ENCODE assay signal across 8 cellular contexts in the genomic region with DNA sequence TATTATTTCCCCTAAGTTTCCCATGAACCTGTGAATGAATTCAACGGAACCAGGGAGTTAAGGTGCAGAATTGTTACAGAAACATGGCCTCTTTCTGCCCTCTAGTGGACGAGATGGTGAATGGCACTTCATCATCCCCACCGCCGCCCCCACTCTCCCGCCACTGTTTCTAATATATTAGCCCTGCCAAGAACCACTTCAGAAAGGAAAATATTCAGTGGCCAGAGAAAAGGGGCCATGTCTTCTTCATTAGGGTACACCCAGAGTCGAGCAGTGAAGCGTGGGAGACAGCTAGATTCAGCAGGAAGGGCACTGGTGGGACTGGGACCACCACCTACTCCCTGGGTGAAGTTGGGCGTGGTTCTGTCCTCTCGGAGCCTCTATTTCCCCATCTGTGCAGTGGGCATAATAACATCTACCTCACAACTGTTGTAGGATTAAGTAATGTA. TPM values are rescaled to one million over a fixed set of nuclear protein-coding genes. Genes with fewer than 3 reads are reported as not detected.
DNase-seq lines count a peak whose midpoint lies in the region; ATAC-seq and TF ChIP-seq lines count a peak whose summit lies in the region.

No MANE protein-coding gene starts in this region.

- H3K9me2 ChIP-seq in neural cell (ENCODE audit: insufficient read depth, low read length), result no peaks in the 10 kb centered on the region

- H3K36me3 ChIP-seq in neural cell (ENCODE audit: insufficient read depth, low read length), result no peaks in the 10 kb centered on the region

- H3K27ac ChIP-seq in neural cell (ENCODE audit: low read length), result peak overlapping the region; percentile 8

- H3K4me1 Mint-ChIP-seq in activated naive CD8-positive, alpha-beta T cell treated with anti-CD3 and anti-CD28 coated beads, Interleukin-2, amount 50 U/mL, for 24 hours, result peaks cover 2% of the 10 kb centered on the region
- no peaks in the 10 kb centered on the region for H3K4me1 Mint-ChIP-seq in activated naive CD8-positive, alpha-beta T cell treated with anti-CD3 and anti-CD28 coated beads for 36 hours
- H3K4me1 Mint-ChIP-seq in activated CD4-positive, alpha-beta T cell treated with anti-CD3 and anti-CD28 coated beads, Interleukin-2, amount 10 ng/mL, durations not matched to agents 24 days and 14 days, result no peaks in the 10 kb centered on the region

- H3K4me3 ChIP-seq in neural cell (ENCODE audit: low read length), result no peak overlapping the region

- H3K9ac ChIP-seq in neural cell (ENCODE audit: low read length), result no peak overlapping the region

- H3K9me3 ChIP-seq in neural cell (ENCODE audit: low read length), result no peaks in the 10 kb centered on the region

- H4K20me1 ChIP-seq in neural cell (ENCODE audit: insufficient read depth), result no peaks in the 10 kb centered on the region

- peak; percentile 40 for DNase-seq in activated naive CD8-positive, alpha-beta T cell treated with anti-CD3 and anti-CD28 coated beads, Interleukin-2, amount 50 U/mL, for 24 hours
- no peak for DNase-seq in activated naive CD8-positive, alpha-beta T cell treated with anti-CD3 and anti-CD28 coated beads for 36 hours
- DNase-seq in NCI-H1694 treated with DMSO at 0.1 percent for 48 hours (lab: John Stamatoyannopoulos, UW) (peak; percentile 57), NCI-H187 treated with DMSO at 0.1 percent for 48 hours (lab: John Stamatoyannopoulos, UW) (no peak)
- peak; percentile 74 for DNase-seq in activated CD4-positive, alpha-beta T cell treated with anti-CD3 and anti-CD28 coated beads, Interleukin-2, amount 10 ng/mL, durations not matched to agents 24 days and 14 days

- H3K27me3 ChIP-seq in neural cell (ENCODE audit: insufficient read depth, low read depth, low read length), result no peaks in the 10 kb centered on the region

- H3K79me2 ChIP-seq in neural cell (replicated peaks; ENCODE audit: insufficient read depth, low read length), result no peaks in the 10 kb centered on the region

- no peak for TF ChIP-seq EP300 in neural cell (conservative IDR thresholded peaks at IDR 0.05; ENCODE audit: poor library complexity, severe bottlenecking)

- H3K4me3 Mint-ChIP-seq in activated naive CD8-positive, alpha-beta T cell treated with anti-CD3 and anti-CD28 coated beads, Interleukin-2, amount 50 U/mL, for 24 hours, result no peak overlapping the region
- H3K4me3 Mint-ChIP-seq in activated naive CD8-positive, alpha-beta T cell treated with anti-CD3 and anti-CD28 coated beads for 36 hours, result no peak overlapping the region
- H3K4me3 Mint-ChIP-seq in activated CD4-positive, alpha-beta T cell treated with anti-CD3 and anti-CD28 coated beads, Interleukin-2, amount 10 ng/mL, durations not matched to agents 24 days and 14 days, result no peak overlapping the region

- H3K36me3 Mint-ChIP-seq in activated naive CD8-positive, alpha-beta T cell treated with anti-CD3 and anti-CD28 coated beads, Interleukin-2, amount 50 U/mL, for 24 hours (ENCODE audit: low read depth), result no peaks in the 10 kb centered on the region
- no peaks in the 10 kb centered on the region for H3K36me3 Mint-ChIP-seq in activated naive CD8-positive, alpha-beta T cell treated with anti-CD3 and anti-CD28 coated beads for 36 hours
- no peaks in the 10 kb centered on the region for H3K36me3 Mint-ChIP-seq in activated CD4-positive, alpha-beta T cell treated with anti-CD3 and anti-CD28 coated beads, Interleukin-2, amount 10 ng/mL, durations not matched to agents 24 days and 14 days (ENCODE audit: low read depth)

- H3K9me3 Mint-ChIP-seq in activated naive CD8-positive, alpha-beta T cell treated with anti-CD3 and anti-CD28 coated beads, Interleukin-2, amount 50 U/mL, for 24 hours, result peaks cover 4% of the 10 kb centered on the region
- no peaks in the 10 kb centered on the region for H3K9me3 Mint-ChIP-seq in activated naive CD8-positive, alpha-beta T cell treated with anti-CD3 and anti-CD28 coated beads for 36 hours
- no peaks in the 10 kb centered on the region for H3K9me3 Mint-ChIP-seq in activated CD4-positive, alpha-beta T cell treated with anti-CD3 and anti-CD28 coated beads, Interleukin-2, amount 10 ng/mL, durations not matched to agents 24 days and 14 days

- H3K4me2 ChIP-seq in neural cell (ENCODE audit: low read length), result no peak overlapping the region

- H3K27me3 Mint-ChIP-seq in activated naive CD8-positive, alpha-beta T cell treated with anti-CD3 and anti-CD28 coated beads, Interleukin-2, amount 50 U/mL, for 24 hours, result peaks cover 20% of the 10 kb centered on the region
- peaks cover 25% of the 10 kb centered on the region for H3K27me3 Mint-ChIP-seq in activated naive CD8-positive, alpha-beta T cell treated with anti-CD3 and anti-CD28 coated beads for 36 hours
- peaks cover 9% of the 10 kb centered on the region for H3K27me3 Mint-ChIP-seq in activated CD4-positive, alpha-beta T cell treated with anti-CD3 and anti-CD28 coated beads, Interleukin-2, amount 10 ng/mL, durations not matched to agents 24 days and 14 days

- H2AFZ ChIP-seq in neural cell (ENCODE audit: low read depth, low read length), result peak overlapping the region; percentile 1

- TF ChIP-seq RAD21 in neural cell (conservative IDR thresholded peaks at IDR 0.05), result peak; percentile 79

- ATAC-seq in activated naive CD8-positive, alpha-beta T cell treated with anti-CD3 and anti-CD28 coated beads, Interleukin-2, amount 50 U/mL, for 24 hours, result no peak
- ATAC-seq in esophagus mucosa (peak; percentile 62), GM21717 (IDR thresholded peaks at IDR 0.05; ENCODE audit: unreplicated experiment) (no peak)

- no peak overlapping the region for H3K27ac Mint-ChIP-seq in activated naive CD8-positive, alpha-beta T cell treated with anti-CD3 and anti-CD28 coated beads, Interleukin-2, amount 50 U/mL, for 24 hours
- H3K27ac Mint-ChIP-seq in activated naive CD8-positive, alpha-beta T cell treated with anti-CD3 and anti-CD28 coated beads for 36 hours, result no peak overlapping the region
- no peak overlapping the region for H3K27ac Mint-ChIP-seq in activated CD4-positive, alpha-beta T cell treated with anti-CD3 and anti-CD28 coated beads, Interleukin-2, amount 10 ng/mL, durations not matched to agents 24 days and 14 days

- intact Hi-C loops in activated CD4-positive, alpha-beta T cell treated with anti-CD3 and anti-CD28 coated beads, Interleukin-2, amount 10 ng/mL, durations not matched to agents 24 days and 14 days (cut with micrococcal nuclease), result loop anchor here (1.0 to 10.0 kb wide), 3 partner anchors 78 to 395 kb away; no protein-coding TSS in a partner anchor

- H3F3A ChIP-seq in neural cell (ENCODE audit: insufficient read depth, low read length, poor library complexity, severe bottlenecking), result no peaks in the 10 kb centered on the region

- peak; percentile 69 for TF ChIP-seq CTCF in neural cell (IDR thresholded peaks at IDR 0.05; ENCODE audit: poor library complexity, severe bottlenecking)

TF ChIP-seq in neural cell, 6 proteins besides CTCF, POLR2A, EP300 and RAD21:
- no peak for TF ChIP-seq POLR2AphosphoS5 (IDR thresholded peaks at IDR 0.05)
- peak; percentile 82 for TF ChIP-seq SMC3 (conservative IDR thresholded peaks at IDR 0.05; ENCODE audit: poor library complexity)
- TF ChIP-seq TAF1 (IDR thresholded peaks at IDR 0.05; ENCODE audit: low read depth), result no peak
- TF ChIP-seq MXI1 (conservative IDR thresholded peaks at IDR 0.05; ENCODE audit: poor library complexity, severe bottlenecking), result no peak
- no peak for TF ChIP-seq EZH2 (IDR thresholded peaks at IDR 0.05; ENCODE audit: borderline replicate concordance, insufficient read depth, low read length, poor library complexity, severe bottlenecking)
- TF ChIP-seq, protein P1, sequence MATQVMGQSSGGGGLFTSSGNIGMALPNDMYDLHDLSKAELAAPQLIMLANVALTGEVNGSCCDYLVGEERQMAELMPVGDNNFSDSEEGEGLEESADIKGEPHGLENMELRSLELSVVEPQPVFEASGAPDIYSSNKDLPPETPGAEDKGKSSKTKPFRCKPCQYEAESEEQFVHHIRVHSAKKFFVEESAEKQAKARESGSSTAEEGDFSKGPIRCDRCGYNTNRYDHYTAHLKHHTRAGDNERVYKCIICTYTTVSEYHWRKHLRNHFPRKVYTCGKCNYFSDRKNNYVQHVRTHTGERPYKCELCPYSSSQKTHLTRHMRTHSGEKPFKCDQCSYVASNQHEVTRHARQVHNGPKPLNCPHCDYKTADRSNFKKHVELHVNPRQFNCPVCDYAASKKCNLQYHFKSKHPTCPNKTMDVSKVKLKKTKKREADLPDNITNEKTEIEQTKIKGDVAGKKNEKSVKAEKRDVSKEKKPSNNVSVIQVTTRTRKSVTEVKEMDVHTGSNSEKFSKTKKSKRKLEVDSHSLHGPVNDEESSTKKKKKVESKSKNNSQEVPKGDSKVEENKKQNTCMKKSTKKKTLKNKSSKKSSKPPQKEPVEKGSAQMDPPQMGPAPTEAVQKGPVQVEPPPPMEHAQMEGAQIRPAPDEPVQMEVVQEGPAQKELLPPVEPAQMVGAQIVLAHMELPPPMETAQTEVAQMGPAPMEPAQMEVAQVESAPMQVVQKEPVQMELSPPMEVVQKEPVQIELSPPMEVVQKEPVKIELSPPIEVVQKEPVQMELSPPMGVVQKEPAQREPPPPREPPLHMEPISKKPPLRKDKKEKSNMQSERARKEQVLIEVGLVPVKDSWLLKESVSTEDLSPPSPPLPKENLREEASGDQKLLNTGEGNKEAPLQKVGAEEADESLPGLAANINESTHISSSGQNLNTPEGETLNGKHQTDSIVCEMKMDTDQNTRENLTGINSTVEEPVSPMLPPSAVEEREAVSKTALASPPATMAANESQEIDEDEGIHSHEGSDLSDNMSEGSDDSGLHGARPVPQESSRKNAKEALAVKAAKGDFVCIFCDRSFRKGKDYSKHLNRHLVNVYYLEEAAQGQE (IDR thresholded peaks at IDR 0.05; ENCODE audit: borderline replicate concordance), result no peak

RNA-seq across cellular contexts. Expression of a gene that starts 46.4 kb away (rescaled TPM):
- total RNA-seq in activated naive CD8-positive, alpha-beta T cell treated with anti-CD3 and anti-CD28 coated beads for 36 hours, result not detected
- not detected in 2 replicates for total RNA-seq in activated CD4-positive, alpha-beta T cell treated with anti-CD3 and anti-CD28 coated beads, Interleukin-2, amount 10 ng/mL, durations not matched to agents 24 days and 14 days
- not detected for total RNA-seq in esophagus mucosa
- polyA plus RNA-seq in neural cell, result 60.8 and 65.4 TPM in 2 replicates
- 110 and 121 TPM in 2 replicates for polyA minus RNA-seq in neural cell

Comparison
In these comparisons a context has a peak if more than half of its experiments do, and no peak if none do; other contexts are left out.
1. DNase-seq: peak in activated naive CD8-positive, alpha-beta T cell treated with anti-CD3 and anti-CD28 coated beads, Interleukin-2, amount 50 U/mL, for 24 hours (single experiment), NCI-H1694 treated with DMSO at 0.1 percent for 48 hours (single experiment) and activated CD4-positive, alpha-beta T cell treated with anti-CD3 and anti-CD28 coated beads, Interleukin-2, amount 10 ng/mL, durations not matched to agents 24 days and 14 days (single experiment); none in activated naive CD8-positive, alpha-beta T cell treated with anti-CD3 and anti-CD28 coated beads for 36 hours (single experiment) and NCI-H187 treated with DMSO at 0.1 percent for 48 hours (single experiment).